9 cellular contexts compared by ENCODE assay signal in the genomic region with DNA sequence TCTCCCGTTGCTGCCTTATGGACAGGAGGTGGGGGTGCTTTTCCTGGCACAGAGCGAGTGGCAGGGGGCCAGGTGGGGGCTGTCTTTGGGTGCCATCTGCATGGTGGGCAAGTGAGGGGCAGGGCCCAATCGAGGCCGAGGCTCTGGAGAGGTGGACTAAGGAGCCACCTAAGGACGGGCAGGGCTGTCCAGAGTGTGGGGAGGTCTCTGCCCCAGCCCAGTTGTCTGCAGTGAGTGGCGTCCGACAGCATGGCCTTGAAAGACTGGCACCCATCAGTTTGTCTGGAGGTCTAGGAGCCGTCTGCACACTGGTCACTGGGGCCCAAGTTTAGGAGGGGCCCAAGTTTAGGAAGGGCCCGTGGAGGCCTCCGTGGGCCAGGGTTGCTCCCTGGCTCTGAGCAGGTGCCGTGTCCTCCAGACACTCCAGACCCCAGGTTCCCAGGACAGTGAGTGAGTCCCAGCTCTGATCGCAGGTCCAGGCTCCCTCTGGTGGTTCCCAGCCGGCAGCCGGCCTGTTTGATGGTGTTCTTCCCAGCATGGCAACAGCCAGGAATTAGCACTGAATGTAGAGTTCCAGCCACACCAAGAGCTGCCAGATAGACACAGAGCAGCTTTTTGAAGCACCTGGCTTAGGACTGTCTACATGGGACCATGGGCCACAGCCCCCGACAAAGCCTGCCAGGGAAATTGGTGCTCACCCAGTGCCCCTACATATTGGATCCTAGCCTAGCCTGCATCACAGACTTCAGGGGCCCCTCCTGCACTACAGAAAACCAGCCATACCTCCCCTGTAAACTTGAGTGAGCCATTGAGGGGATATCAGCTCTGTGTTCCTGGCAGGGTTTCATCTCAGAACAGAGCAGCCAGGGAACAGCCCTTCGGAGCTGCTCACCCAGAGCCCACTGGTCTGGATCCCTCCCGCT.
DNase-seq lines count a peak whose midpoint lies in the region; FAIRE-seq and TF ChIP-seq lines count a peak whose summit lies in the region.
"Had no signal": no experiment of that assay in that cellular context is flagged by ENCODE, and none has a peak within 500 bp of the region (broad histone marks: within the 10 kb centered on the region; RNA-seq: fewer than 3 reads in every experiment).

No MANE protein-coding gene starts in this region.

- H3K4me3 ChIP-seq in mammary epithelial cell (replicated peaks in 1 of 3; ENCODE audit: insufficient read depth in 1 of 3, low read depth in 2 of 3, low read length in 3 of 3): no peak overlapping the region
- H3K4me3 ChIP-seq in kidney (ENCODE audit: low read length in 2 of 2): no peak overlapping the region
- H3K4me3 ChIP-seq in CD4-positive, alpha-beta memory T cell (ENCODE audit: low read length in 2 of 2): no peak overlapping the region

- no peaks in the 10 kb centered on the region for H3K79me2 ChIP-seq in mammary epithelial cell (ENCODE audit: insufficient read depth, low read length)

- H3K36me3 ChIP-seq in mammary epithelial cell (ENCODE audit: insufficient read depth, low read length) (no peaks in the 10 kb centered on the region), kidney (ENCODE audit: control insufficient read depth in 1 of 2, insufficient read depth in 2 of 2, low read length in 2 of 2) (no peaks in the 10 kb centered on the region)
- H3K36me3 ChIP-seq in CD4-positive, alpha-beta memory T cell (ENCODE audit: insufficient read depth, low read length): no peaks in the 10 kb centered on the region

- no peaks in the 10 kb centered on the region for H4K20me1 ChIP-seq in mammary epithelial cell (ENCODE audit: insufficient read depth, low read length)

- dilution Hi-C loops in mammary epithelial cell (cut with HindIII; ENCODE audit: low sequenced_read_pairs): no loop called here

- peak; percentile 36 for DNase-seq in activated naive CD4-positive, alpha-beta T cell treated with anti-CD3 and anti-CD28 coated beads, Interleukin-2, amount 10 ng/mL, durations not matched to agents 7 days and 5 days
- DNase-seq in activated naive CD4-positive, alpha-beta T cell (lab: John Stamatoyannopoulos, UW): no peak
- DNase-seq in NCI-H2196 treated with DMSO at 0.1 percent for 48 hours (lab: John Stamatoyannopoulos, UW; ENCODE audit: unreplicated experiment): peak; percentile 17
- DNase-seq in mammary epithelial cell: peak; percentile 29
- DNase-seq in kidney: peak; percentile 81
- DNase-seq in substantia nigra (lab: John Stamatoyannopoulos, UW): peak in 39 of 49 donors; percentile 10 to 74 (median 55)
- no peak for DNase-seq in CD4-positive, alpha-beta memory T cell
- DNase-seq in NCI-H1436 treated with DMSO at 0.1 percent for 48 hours (lab: John Stamatoyannopoulos, UW): no peak

- no peak overlapping the region for H3K9ac ChIP-seq in mammary epithelial cell (ENCODE audit: insufficient read depth, low read length)
- no peak overlapping the region for H3K9ac ChIP-seq in kidney (ENCODE audit: low read length in 2 of 2)

- H3K4me1 Mint-ChIP-seq in activated naive CD4-positive, alpha-beta T cell treated with anti-CD3 and anti-CD28 coated beads, Interleukin-2, amount 10 ng/mL, durations not matched to agents 7 days and 5 days: peaks cover 10% of the 10 kb centered on the region
- H3K4me1 Mint-ChIP-seq in CD4-positive, alpha-beta memory T cell: peaks cover 0 to 4% (median 0%) of the 10 kb centered on the region in 4 donors

- TF ChIP-seq CTCF in mammary epithelial cell (conservative IDR thresholded peaks at IDR 0.05 in 1 of 2, IDR thresholded peaks at IDR 0.05 in 1 of 2; ENCODE audit: extremely low read depth in 1 of 2, insufficient read depth in 1 of 2, low read depth in 1 of 2, low read length in 2 of 2) (peak; percentile 62 to 93), kidney (IDR thresholded peaks at IDR 0.05; ENCODE audit: borderline replicate concordance, extremely low read depth, insufficient read depth) (peak; percentile 66)

- no peaks in the 10 kb centered on the region for H3K9me3 Mint-ChIP-seq in activated naive CD4-positive, alpha-beta T cell treated with anti-CD3 and anti-CD28 coated beads, Interleukin-2, amount 10 ng/mL, durations not matched to agents 7 days and 5 days
- no peaks in the 10 kb centered on the region for H3K9me3 Mint-ChIP-seq in CD4-positive, alpha-beta memory T cell

- FAIRE-seq in kidney (lab: Jason Lieb, UNC): no peak
- FAIRE-seq: colon had no signal

- peaks cover 1% of the 10 kb centered on the region for H3K27me3 Mint-ChIP-seq in activated naive CD4-positive, alpha-beta T cell treated with anti-CD3 and anti-CD28 coated beads, Interleukin-2, amount 10 ng/mL, durations not matched to agents 7 days and 5 days
- no peaks in the 10 kb centered on the region for H3K27me3 Mint-ChIP-seq in CD4-positive, alpha-beta memory T cell

- WGBS in mammary epithelial cell (ENCODE audit: low coverage, missing lambda C conversion rate): 48% methylated on average over 14 of the region's 17 CpGs

- in situ Hi-C loops in mammary epithelial cell (cut with MboI; ENCODE audit: low sequenced_read_pairs in 2 of 2): loop anchor here (5.0 to 25.0 kb wide), 2 partner anchors 143 to 293 kb away; no protein-coding TSS in a partner anchor

- no peak overlapping the region for H3K4me2 ChIP-seq in mammary epithelial cell (ENCODE audit: insufficient read depth, low read depth, low read length)

- CTCF ChIA-PET in activated naive CD4-positive, alpha-beta T cell treated with anti-CD3 and anti-CD28 coated beads, Interleukin-2, amount 10 ng/mL, durations not matched to agents 7 days and 5 days (lab: Charles Lee): interaction anchor here (0.8 to 1.1 kb wide), 4 partner anchors 10 to 301 kb away, joined by 3 read pairs; no protein-coding TSS in a partner anchor
- CTCF ChIA-PET in mammary epithelial cell (lab: Charles Lee; ENCODE audit: low non-redundant PET): no interaction called here
- CTCF ChIA-PET in CD4-positive, alpha-beta memory T cell (lab: Charles Lee; ENCODE audit: partially characterized antibody): interaction anchor here (0.6 to 1.6 kb wide), 3 partner anchors 195 to 359 kb away, joined by 3 to 8 read pairs (median 4); no protein-coding TSS in a partner anchor

- BruUV-seq in mammary epithelial cell (replicated peaks; lab: Mats Ljungman, UMichigan): no TSS peak

- no peaks in the 10 kb centered on the region for H3K27me3 ChIP-seq in mammary epithelial cell (ENCODE audit: insufficient read depth, low read length)
- no peaks in the 10 kb centered on the region for H3K27me3 ChIP-seq in CD4-positive, alpha-beta memory T cell (ENCODE audit: insufficient read depth, low read length)

- H3K27ac ChIP-seq in mammary epithelial cell (ENCODE audit: insufficient read depth, low read depth, low read length) (no peak overlapping the region), kidney (ENCODE audit: low read depth in 2 of 2, low read length in 2 of 2) (no peak overlapping the region), substantia nigra (ENCODE audit: low read depth, low read length, poor library complexity, severe bottlenecking) (no peak overlapping the region)
- H3K27ac ChIP-seq in CD4-positive, alpha-beta memory T cell (ENCODE audit: low read depth, low read length): no peak overlapping the region

- intact Hi-C loops in mammary epithelial cell (cut with micrococcal nuclease): loop anchor here (1.0 kb wide), 4 partner anchors 112 to 348 kb away; no protein-coding TSS in a partner anchor
- intact Hi-C loops in kidney (cut with DNase I): loop anchor here (10.0 kb wide), 1 partner anchor 130 kb away; no protein-coding TSS in a partner anchor
- intact Hi-C loops in CD4-positive, alpha-beta memory T cell (cut with micrococcal nuclease): loop anchor here (10.0 kb wide), 1 partner anchor 300 kb away; no protein-coding TSS in a partner anchor

- H3K4me3 Mint-ChIP-seq in activated naive CD4-positive, alpha-beta T cell treated with anti-CD3 and anti-CD28 coated beads, Interleukin-2, amount 10 ng/mL, durations not matched to agents 7 days and 5 days: no peak overlapping the region
- H3K4me3 Mint-ChIP-seq in CD4-positive, alpha-beta memory T cell: no peak overlapping the region

- no peak overlapping the region for H2AFZ ChIP-seq in mammary epithelial cell (ENCODE audit: low read depth, low read length)

- H3K9me3 ChIP-seq in mammary epithelial cell (replicated peaks; ENCODE audit: insufficient read depth, low read length) (no peaks in the 10 kb centered on the region), kidney (ENCODE audit: control insufficient read depth in 1 of 2, low read length in 2 of 2) (no peaks in the 10 kb centered on the region)
- H3K9me3 ChIP-seq in CD4-positive, alpha-beta memory T cell (ENCODE audit: control insufficient read depth in 1 of 2, low read length in 2 of 2): no peaks in the 10 kb centered on the region

- H3K4me1 ChIP-seq in mammary epithelial cell (ENCODE audit: insufficient read depth, low read length) (no peaks in the 10 kb centered on the region), kidney (ENCODE audit: control insufficient read depth in 1 of 2, insufficient read depth in 1 of 2, low read depth in 1 of 2, low read length in 2 of 2) (no peaks in the 10 kb centered on the region)
- no peaks in the 10 kb centered on the region for H3K4me1 ChIP-seq in CD4-positive, alpha-beta memory T cell (ENCODE audit: insufficient read depth, low read length)

- POLR2A ChIA-PET in CD4-positive, alpha-beta memory T cell (lab: Charles Lee; ENCODE audit: partially characterized antibody): no interaction called here

- H3K27ac Mint-ChIP-seq in activated naive CD4-positive, alpha-beta T cell treated with anti-CD3 and anti-CD28 coated beads, Interleukin-2, amount 10 ng/mL, durations not matched to agents 7 days and 5 days: no peak overlapping the region
- no peak overlapping the region for H3K27ac Mint-ChIP-seq in CD4-positive, alpha-beta memory T cell

- no peaks in the 10 kb centered on the region for H3K36me3 Mint-ChIP-seq in activated naive CD4-positive, alpha-beta T cell treated with anti-CD3 and anti-CD28 coated beads, Interleukin-2, amount 10 ng/mL, durations not matched to agents 7 days and 5 days
- H3K36me3 Mint-ChIP-seq in CD4-positive, alpha-beta memory T cell: no peaks in the 10 kb centered on the region

Comparison
In these comparisons a context has a peak if more than half of its experiments do, and no peak if none do; other contexts are left out.
1. DNase-seq: peak in activated naive CD4-positive, alpha-beta T cell treated with anti-CD3 and anti-CD28 coated beads, Interleukin-2, amount 10 ng/mL, durations not matched to agents 7 days and 5 days (single experiment), NCI-H2196 treated with DMSO at 0.1 percent for 48 hours (single experiment), mammary epithelial cell (single experiment), kidney (single experiment) and substantia nigra (39 of 49); none in activated naive CD4-positive, alpha-beta T cell (0 of 4), CD4-positive, alpha-beta memory T cell (0 of 5) and NCI-H1436 treated with DMSO at 0.1 percent for 48 hours (single experiment).